Comparison of ENCODE assay signal across 1 cellular context in genomic region chr7:115911466-115911865, GRCh38.
A peak's percentile ranks its signal among the peaks of the same experiment; 100 is the strongest.
TF ChIP-seq lines count a peak whose summit lies in the region.

No MANE protein-coding gene starts in this region.

TF ChIP-seq in IMR-90, 13 proteins besides CTCF, POLR2A, EP300 and RAD21 (continued from another document):
- TF ChIP-seq, protein P1, sequence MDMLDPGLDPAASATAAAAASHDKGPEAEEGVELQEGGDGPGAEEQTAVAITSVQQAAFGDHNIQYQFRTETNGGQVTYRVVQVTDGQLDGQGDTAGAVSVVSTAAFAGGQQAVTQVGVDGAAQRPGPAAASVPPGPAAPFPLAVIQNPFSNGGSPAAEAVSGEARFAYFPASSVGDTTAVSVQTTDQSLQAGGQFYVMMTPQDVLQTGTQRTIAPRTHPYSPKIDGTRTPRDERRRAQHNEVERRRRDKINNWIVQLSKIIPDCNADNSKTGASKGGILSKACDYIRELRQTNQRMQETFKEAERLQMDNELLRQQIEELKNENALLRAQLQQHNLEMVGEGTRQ (IDR thresholded peaks at IDR 0.05; ENCODE audit: low read depth, low read length): 0 out of 2 replicates have a peak, but pooled peaks have one; percentile 19
- TF ChIP-seq RCOR1 (IDR thresholded peaks at IDR 0.05; ENCODE audit: insufficient replicate concordance, low read length) (no peak), FOS (IDR thresholded peaks at IDR 0.05; ENCODE audit: low read depth, low read length) (no peak)
